ENCODE assay signal across 24 cellular contexts in genomic region chr3:61686228-61686648, GRCh38.
DNase-seq lines count a peak whose midpoint lies in the region; ATAC-seq and TF ChIP-seq lines count a peak whose summit lies in the region.
"Had no signal": no experiment of that assay in that cellular context is flagged by ENCODE, and none has a peak within 500 bp of the region (broad histone marks: within the 10 kb centered on the region; RNA-seq: fewer than 3 reads in every experiment).

No MANE protein-coding gene starts in this region.

- peak overlapping the region; percentile 31 to 93 (median 90) for H3K27ac ChIP-seq in thyroid gland
- no peak overlapping the region for H3K27ac ChIP-seq in uterus
- H3K27ac ChIP-seq: brain microvascular endothelial cell, KMS-11, transverse colon had no signal

- H3K4me1 ChIP-seq in thyroid gland: peaks cover 37 to 39% of the 10 kb centered on the region in 2 donors
- no peaks in the 10 kb centered on the region for H3K4me1 ChIP-seq in uterus

- CTCF ChIA-PET in WTC11 (lab: Charles Lee): interaction anchor here (0.9 to 1.5 kb wide), 2 partner anchors 19 to 122 kb away, joined by 3 to 4 read pairs; no protein-coding TSS in a partner anchor

- POLR2A ChIA-PET in WTC11 (lab: Charles Lee): interaction anchor here (0.6 kb wide), 1 partner anchor 184 kb away, joined by 5 read pairs; no protein-coding TSS in a partner anchor

- H3K27me3 Mint-ChIP-seq in WTC11 (ENCODE audit: low read depth): no peaks in the 10 kb centered on the region
- H3K27me3 Mint-ChIP-seq: activated naive CD8-positive, alpha-beta T cell treated with anti-CD3 and anti-CD28 coated beads, Interleukin-2, amount 50 U/mL, for 24 hours; dendritic cell treated with granulocyte-macrophage colony-stimulating factor and Interleukin-4, amounts not matched to agents 40 ng/mL and 50 ng/mL, for 4 days had no signal

- H3K9me3 ChIP-seq in thyroid gland (no peaks in the 10 kb centered on the region), uterus (no peaks in the 10 kb centered on the region)
- H3K9me3 ChIP-seq: gastrocnemius medialis, transverse colon had no signal

- peaks cover 95% of the 10 kb centered on the region for H3K4me1 Mint-ChIP-seq in WTC11
- H3K4me1 Mint-ChIP-seq: activated naive CD8-positive, alpha-beta T cell treated with anti-CD3 and anti-CD28 coated beads, Interleukin-2, amount 50 U/mL, for 24 hours had no signal

- H3K36me3 ChIP-seq in thyroid gland: no peaks in the 10 kb centered on the region
- H3K36me3 ChIP-seq in uterus: no peaks in the 10 kb centered on the region
- H3K36me3 ChIP-seq: brain microvascular endothelial cell, gastrocnemius medialis, transverse colon had no signal

- intact Hi-C loops in thyroid gland (cut with DNase I) (no loop called here), uterus (cut with DNase I; ENCODE audit: low total_unique reads) (no loop called here)

- peaks cover 3% of the 10 kb centered on the region; the same call in 1 of the 2 replicates for H3K36me3 Mint-ChIP-seq in WTC11

- DNase-seq in DMS79 treated with DMSO at 0.1 percent for 48 hours (lab: John Stamatoyannopoulos, UW) (peak; percentile 13), DMS79 (lab: John Stamatoyannopoulos, UW) (no peak), WTC11 (ENCODE audit: low spot score) (no peak), iris pigment epithelial cell (ENCODE audit: low read depth) (peak; percentile 13), thyroid gland (peak in 1 of 2 donors; percentile 15), uterus (no peak), NCI-H2196 (lab: John Stamatoyannopoulos, UW; ENCODE audit: unreplicated experiment) (no peak)
- DNase-seq: 8988T; activated CD4-positive, alpha-beta T cell treated with anti-CD3 and anti-CD28 coated beads, Interleukin-2, amount 50 U/mL, for 1 hour; activated CD8-positive, alpha-beta memory T cell treated with anti-CD3 and anti-CD28 coated beads, Interleukin-2, amount 50 U/mL, for 4 hours; activated effector memory CD4-positive, alpha-beta T cell treated with Interleukin-2 at 50 U/mL for 16 hours; activated naive CD8-positive, alpha-beta T cell treated with anti-CD3 and anti-CD28 coated beads, Interleukin-2, amount 50 U/mL, for 24 hours; brain microvascular endothelial cell; gastrocnemius medialis; GF-D8; H9; occipital lobe; SIG-M5; stimulated activated naive CD8-positive, alpha-beta T cell treated with anti-CD3 and anti-CD28 coated beads, Interleukin-15, Interleukin-2, amounts not matched to agents 100 U/mL and 50 U/mL, for 24 hours had no signal

- 83 to 93% methylated on average over 3 of the region's 3 CpGs for WGBS in thyroid gland, 2 donors

- H3K4me3 ChIP-seq in thyroid gland (replicated peaks in 1 of 3): no peak overlapping the region
- H3K4me3 ChIP-seq in uterus: no peak overlapping the region
- H3K4me3 ChIP-seq: transverse colon had no signal

- TF ChIP-seq POLR2A in thyroid gland (IDR thresholded peaks at IDR 0.05) (no peak), uterus (IDR thresholded peaks at IDR 0.05) (no peak)

- no peak overlapping the region for H3K4me3 Mint-ChIP-seq in WTC11
- H3K4me3 Mint-ChIP-seq: activated naive CD8-positive, alpha-beta T cell treated with anti-CD3 and anti-CD28 coated beads, Interleukin-2, amount 50 U/mL, for 24 hours; dendritic cell treated with granulocyte-macrophage colony-stimulating factor and Interleukin-4, amounts not matched to agents 40 ng/mL and 50 ng/mL, for 4 days; T-helper 1 cell treated with Interleukin-12 subunit alpha and Interleukin-12 subunit beta and Interleukin-4 antibody, amounts not matched to agents 30 μg/mL and 1 μg/mL, for 36 hours had no signal

- TF ChIP-seq CTCF in WTC11 (IDR thresholded peaks at IDR 0.05) (no peak), thyroid gland (IDR thresholded peaks at IDR 0.05) (no peak), uterus (IDR thresholded peaks at IDR 0.05) (no peak)

- H3K27me3 ChIP-seq in thyroid gland (no peaks in the 10 kb centered on the region), uterus (no peaks in the 10 kb centered on the region)
- H3K27me3 ChIP-seq: brain microvascular endothelial cell, gastrocnemius medialis, transverse colon had no signal

- no peaks in the 10 kb centered on the region for H3K9me3 Mint-ChIP-seq in WTC11
- H3K9me3 Mint-ChIP-seq: activated naive CD8-positive, alpha-beta T cell treated with anti-CD3 and anti-CD28 coated beads, Interleukin-2, amount 50 U/mL, for 24 hours; dendritic cell treated with granulocyte-macrophage colony-stimulating factor and Interleukin-4, amounts not matched to agents 40 ng/mL and 50 ng/mL, for 4 days; H9; T-helper 1 cell treated with Interleukin-12 subunit alpha and Interleukin-12 subunit beta and Interleukin-4 antibody, amounts not matched to agents 30 μg/mL and 1 μg/mL, for 36 hours had no signal

- no peak overlapping the region for H3K27ac Mint-ChIP-seq in WTC11
- H3K27ac Mint-ChIP-seq: activated naive CD8-positive, alpha-beta T cell treated with anti-CD3 and anti-CD28 coated beads, Interleukin-2, amount 50 U/mL, for 24 hours; dendritic cell treated with granulocyte-macrophage colony-stimulating factor and Interleukin-4, amounts not matched to agents 40 ng/mL and 50 ng/mL, for 4 days; T-helper 1 cell treated with Interleukin-12 subunit alpha and Interleukin-12 subunit beta and Interleukin-4 antibody, amounts not matched to agents 30 μg/mL and 1 μg/mL, for 36 hours had no signal

- ATAC-seq in WTC11 (no peak), GM18517 (IDR thresholded peaks at IDR 0.05; ENCODE audit: unreplicated experiment) (no peak)
- ATAC-seq: activated naive CD8-positive, alpha-beta T cell treated with anti-CD3 and anti-CD28 coated beads, Interleukin-2, amount 50 U/mL, for 24 hours; stimulated activated naive CD8-positive, alpha-beta T cell treated with anti-CD3 and anti-CD28 coated beads, Interleukin-15, Interleukin-2, amounts not matched to agents 100 U/mL and 50 U/mL, for 24 hours had no signal

TF ChIP-seq in WTC11, 78 proteins besides CTCF, POLR2A, EP300 and RAD21:
- no peak for TF ChIP-seq E2F1 (CRISPR knock-in tag; IDR thresholded peaks at IDR 0.05)
- TF ChIP-seq GABPB1 (CRISPR knock-in tag; IDR thresholded peaks at IDR 0.05): 0 out of 2 replicates have a peak, but pooled peaks have one; percentile 20
TF ChIP-seq in WTC11: peak in this region for 1.

Comparison
In these comparisons a context has a peak if more than half of its experiments do, and no peak if none do; other contexts are left out.
1. DNase-seq: peak in DMS79 treated with DMSO at 0.1 percent for 48 hours (single experiment) and iris pigment epithelial cell (single experiment); none in DMS79 (single experiment), WTC11 (single experiment), uterus (0 of 2) and NCI-H2196 (single experiment).
2. H3K27ac ChIP-seq: peak in thyroid gland (3 of 3); none in uterus (0 of 2).